1 cellular context compared by ENCODE assay signal in the genomic region with DNA sequence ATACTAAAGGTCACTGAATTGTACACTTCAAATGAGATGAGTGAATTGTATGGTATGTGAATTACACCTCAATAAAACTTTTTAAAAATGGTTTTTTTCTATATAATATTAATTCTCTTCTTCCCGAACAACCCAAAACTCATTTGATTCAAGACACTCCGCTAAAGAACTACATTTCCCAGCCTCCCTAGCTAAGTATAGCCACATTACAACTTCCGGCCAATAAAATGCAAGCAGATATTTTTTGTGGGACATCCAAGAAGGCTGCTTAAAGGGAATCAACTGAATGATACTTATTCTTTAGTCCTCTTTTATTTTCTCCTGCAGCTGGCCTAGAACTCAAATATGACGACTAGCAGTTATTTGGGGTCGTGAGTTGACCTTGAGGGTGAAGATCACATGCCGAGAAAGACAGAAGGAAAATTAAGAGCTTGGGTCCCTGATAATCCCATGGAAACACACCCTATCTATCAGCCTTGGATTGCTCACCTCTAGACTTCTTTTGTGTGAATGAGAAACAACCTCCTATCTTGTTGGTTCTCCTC.
TF ChIP-seq lines count a peak whose summit lies in the region.

No MANE protein-coding gene starts in this region.

TF ChIP-seq in HepG2, 621 proteins besides CTCF, POLR2A, EP300 and RAD21 (continued from another document):
- TF ChIP-seq, protein P1, sequence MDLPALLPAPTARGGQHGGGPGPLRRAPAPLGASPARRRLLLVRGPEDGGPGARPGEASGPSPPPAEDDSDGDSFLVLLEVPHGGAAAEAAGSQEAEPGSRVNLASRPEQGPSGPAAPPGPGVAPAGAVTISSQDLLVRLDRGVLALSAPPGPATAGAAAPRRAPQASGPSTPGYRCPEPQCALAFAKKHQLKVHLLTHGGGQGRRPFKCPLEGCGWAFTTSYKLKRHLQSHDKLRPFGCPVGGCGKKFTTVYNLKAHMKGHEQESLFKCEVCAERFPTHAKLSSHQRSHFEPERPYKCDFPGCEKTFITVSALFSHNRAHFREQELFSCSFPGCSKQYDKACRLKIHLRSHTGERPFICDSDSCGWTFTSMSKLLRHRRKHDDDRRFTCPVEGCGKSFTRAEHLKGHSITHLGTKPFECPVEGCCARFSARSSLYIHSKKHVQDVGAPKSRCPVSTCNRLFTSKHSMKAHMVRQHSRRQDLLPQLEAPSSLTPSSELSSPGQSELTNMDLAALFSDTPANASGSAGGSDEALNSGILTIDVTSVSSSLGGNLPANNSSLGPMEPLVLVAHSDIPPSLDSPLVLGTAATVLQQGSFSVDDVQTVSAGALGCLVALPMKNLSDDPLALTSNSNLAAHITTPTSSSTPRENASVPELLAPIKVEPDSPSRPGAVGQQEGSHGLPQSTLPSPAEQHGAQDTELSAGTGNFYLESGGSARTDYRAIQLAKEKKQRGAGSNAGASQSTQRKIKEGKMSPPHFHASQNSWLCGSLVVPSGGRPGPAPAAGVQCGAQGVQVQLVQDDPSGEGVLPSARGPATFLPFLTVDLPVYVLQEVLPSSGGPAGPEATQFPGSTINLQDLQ (CRISPR knock-in tag; IDR thresholded peaks at IDR 0.05): no peak
- TF ChIP-seq HCFC1 (IDR thresholded peaks at IDR 0.05; ENCODE audit: low read depth, low read length) (peak; percentile 55; the same call in 1 of the 2 replicates), GABPB1 (CRISPR knock-in tag; IDR thresholded peaks at IDR 0.05) (peak; percentile 83), BHLHE40 (IDR thresholded peaks at IDR 0.05; ENCODE audit: low read length) (no peak), FOXP1 (IDR thresholded peaks at IDR 0.05) (no peak), FOXP1 (CRISPR knock-in tag; IDR thresholded peaks at IDR 0.05) (no peak), ZNF317 (CRISPR knock-in tag; IDR thresholded peaks at IDR 0.05) (no peak), TARDBP (CRISPR knock-in tag; IDR thresholded peaks at IDR 0.05) (no peak), THAP11 (CRISPR knock-in tag; IDR thresholded peaks at IDR 0.05) (peak; percentile 97), CEBPB (IDR thresholded peaks at IDR 0.05; ENCODE audit: borderline replicate concordance, low read depth, low read length) (no peak), NFRKB (IDR thresholded peaks at IDR 0.05) (no peak), MED13 (CRISPR knock-in tag; IDR thresholded peaks at IDR 0.05) (no peak), SYNCRIP (IDR thresholded peaks at IDR 0.05; ENCODE audit: insufficient read depth, low read depth, low read length) (no peak), NFYC (CRISPR knock-in tag; IDR thresholded peaks at IDR 0.05) (0 out of 2 replicates have a peak, but pooled peaks have one; percentile 38), ZNF329 (CRISPR knock-in tag; IDR thresholded peaks at IDR 0.05; ENCODE audit: low read depth) (no peak), ZNF143 (CRISPR knock-in tag; IDR thresholded peaks at IDR 0.05) (peak; percentile 82), MXD4 (CRISPR knock-in tag; IDR thresholded peaks at IDR 0.05) (no peak), FOXK2 (IDR thresholded peaks at IDR 0.05) (no peak), GABPA (IDR thresholded peaks at IDR 0.05; ENCODE audit: low read depth, low read length) (peak; percentile 25; the same call in 1 of the 2 replicates), GABPA (CRISPR knock-in tag; IDR thresholded peaks at IDR 0.05; ENCODE audit: low read depth) (peak; percentile 95), SUZ12 (IDR thresholded peaks at IDR 0.05; ENCODE audit: low read depth, low read length) (peak; percentile 33; the same call in 1 of the 2 replicates)
- TF ChIP-seq, protein P2, sequence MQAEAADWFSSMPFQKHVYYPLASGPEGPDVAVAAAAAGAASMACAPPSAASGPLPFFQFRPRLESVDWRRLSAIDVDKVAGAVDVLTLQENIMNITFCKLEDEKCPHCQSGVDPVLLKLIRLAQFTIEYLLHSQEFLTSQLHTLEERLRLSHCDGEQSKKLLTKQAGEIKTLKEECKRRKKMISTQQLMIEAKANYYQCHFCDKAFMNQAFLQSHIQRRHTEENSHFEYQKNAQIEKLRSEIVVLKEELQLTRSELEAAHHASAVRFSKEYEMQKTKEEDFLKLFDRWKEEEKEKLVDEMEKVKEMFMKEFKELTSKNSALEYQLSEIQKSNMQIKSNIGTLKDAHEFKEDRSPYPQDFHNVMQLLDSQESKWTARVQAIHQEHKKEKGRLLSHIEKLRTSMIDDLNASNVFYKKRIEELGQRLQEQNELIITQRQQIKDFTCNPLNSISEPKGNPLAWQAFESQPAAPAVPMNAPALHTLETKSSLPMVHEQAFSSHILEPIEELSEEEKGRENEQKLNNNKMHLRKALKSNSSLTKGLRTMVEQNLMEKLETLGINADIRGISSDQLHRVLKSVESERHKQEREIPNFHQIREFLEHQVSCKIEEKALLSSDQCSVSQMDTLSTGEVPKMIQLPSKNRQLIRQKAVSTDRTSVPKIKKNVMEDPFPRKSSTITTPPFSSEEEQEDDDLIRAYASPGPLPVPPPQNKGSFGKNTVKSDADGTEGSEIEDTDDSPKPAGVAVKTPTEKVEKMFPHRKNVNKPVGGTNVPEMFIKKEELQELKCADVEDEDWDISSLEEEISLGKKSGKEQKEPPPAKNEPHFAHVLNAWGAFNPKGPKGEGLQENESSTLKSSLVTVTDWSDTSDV (CRISPR knock-in tag; IDR thresholded peaks at IDR 0.05): no peak
- TF ChIP-seq, protein P3, sequence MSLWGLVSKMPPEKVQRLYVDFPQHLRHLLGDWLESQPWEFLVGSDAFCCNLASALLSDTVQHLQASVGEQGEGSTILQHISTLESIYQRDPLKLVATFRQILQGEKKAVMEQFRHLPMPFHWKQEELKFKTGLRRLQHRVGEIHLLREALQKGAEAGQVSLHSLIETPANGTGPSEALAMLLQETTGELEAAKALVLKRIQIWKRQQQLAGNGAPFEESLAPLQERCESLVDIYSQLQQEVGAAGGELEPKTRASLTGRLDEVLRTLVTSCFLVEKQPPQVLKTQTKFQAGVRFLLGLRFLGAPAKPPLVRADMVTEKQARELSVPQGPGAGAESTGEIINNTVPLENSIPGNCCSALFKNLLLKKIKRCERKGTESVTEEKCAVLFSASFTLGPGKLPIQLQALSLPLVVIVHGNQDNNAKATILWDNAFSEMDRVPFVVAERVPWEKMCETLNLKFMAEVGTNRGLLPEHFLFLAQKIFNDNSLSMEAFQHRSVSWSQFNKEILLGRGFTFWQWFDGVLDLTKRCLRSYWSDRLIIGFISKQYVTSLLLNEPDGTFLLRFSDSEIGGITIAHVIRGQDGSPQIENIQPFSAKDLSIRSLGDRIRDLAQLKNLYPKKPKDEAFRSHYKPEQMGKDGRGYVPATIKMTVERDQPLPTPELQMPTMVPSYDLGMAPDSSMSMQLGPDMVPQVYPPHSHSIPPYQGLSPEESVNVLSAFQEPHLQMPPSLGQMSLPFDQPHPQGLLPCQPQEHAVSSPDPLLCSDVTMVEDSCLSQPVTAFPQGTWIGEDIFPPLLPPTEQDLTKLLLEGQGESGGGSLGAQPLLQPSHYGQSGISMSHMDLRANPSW (CRISPR knock-in tag; IDR thresholded peaks at IDR 0.05; ENCODE audit: borderline replicate concordance): no peak
- TF ChIP-seq, protein P4, sequence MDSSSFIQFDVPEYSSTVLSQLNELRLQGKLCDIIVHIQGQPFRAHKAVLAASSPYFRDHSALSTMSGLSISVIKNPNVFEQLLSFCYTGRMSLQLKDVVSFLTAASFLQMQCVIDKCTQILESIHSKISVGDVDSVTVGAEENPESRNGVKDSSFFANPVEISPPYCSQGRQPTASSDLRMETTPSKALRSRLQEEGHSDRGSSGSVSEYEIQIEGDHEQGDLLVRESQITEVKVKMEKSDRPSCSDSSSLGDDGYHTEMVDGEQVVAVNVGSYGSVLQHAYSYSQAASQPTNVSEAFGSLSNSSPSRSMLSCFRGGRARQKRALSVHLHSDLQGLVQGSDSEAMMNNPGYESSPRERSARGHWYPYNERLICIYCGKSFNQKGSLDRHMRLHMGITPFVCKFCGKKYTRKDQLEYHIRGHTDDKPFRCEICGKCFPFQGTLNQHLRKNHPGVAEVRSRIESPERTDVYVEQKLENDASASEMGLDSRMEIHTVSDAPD (CRISPR knock-in tag; IDR thresholded peaks at IDR 0.05): no peak
